ENCODE assay signal across 18 cellular contexts in the genomic region with DNA sequence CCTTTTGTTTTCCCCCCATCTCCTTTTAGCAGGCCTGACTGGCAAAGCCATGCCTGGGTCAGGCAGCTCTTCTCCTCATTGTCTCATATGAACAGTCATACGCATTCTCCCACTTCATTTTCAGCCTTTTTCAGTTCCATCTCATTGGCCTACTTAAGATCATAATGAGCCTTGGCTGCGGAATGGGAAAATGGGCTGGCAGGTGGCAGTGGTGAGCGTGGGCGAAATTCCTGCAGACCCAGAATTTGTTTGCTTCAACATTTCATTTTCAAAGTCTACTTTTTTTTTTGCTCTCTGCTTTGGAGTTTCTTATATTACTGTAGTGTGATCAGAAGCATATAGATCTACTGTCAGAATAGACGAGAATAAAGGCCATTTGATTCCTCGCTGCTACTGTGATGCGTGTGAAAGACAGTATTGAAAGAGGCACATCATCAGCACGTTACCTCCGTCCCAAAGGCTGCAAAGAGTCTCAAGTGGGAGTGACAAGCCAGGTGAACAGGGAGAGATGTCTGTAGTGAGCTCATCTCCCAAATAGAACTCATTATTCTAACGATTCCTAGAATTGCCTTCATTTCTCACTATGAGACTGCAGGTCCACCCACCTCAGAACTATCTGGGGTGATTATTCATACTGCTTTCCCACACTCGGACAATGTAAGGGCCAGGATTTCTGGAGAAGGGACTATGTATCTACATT.
DNase-seq lines count a peak whose midpoint lies in the region; ATAC-seq and TF ChIP-seq lines count a peak whose summit lies in the region.
"Had no signal": no experiment of that assay in that cellular context is flagged by ENCODE, and none has a peak within 500 bp of the region (broad histone marks: within the 10 kb centered on the region; RNA-seq: fewer than 3 reads in every experiment).

No MANE protein-coding gene starts in this region.

- peaks cover 4% of the 10 kb centered on the region for H3K27me3 Mint-ChIP-seq in GM23338 (ENCODE audit: insufficient read depth, low read depth, poor library complexity)

- H3K36me3 Mint-ChIP-seq in GM23338 (ENCODE audit: low read depth), result no peaks in the 10 kb centered on the region

- peaks cover 22% of the 10 kb centered on the region for H3K4me1 Mint-ChIP-seq in GM23338
- H3K4me1 Mint-ChIP-seq: B cell, T-helper 17 cell had no signal

- H3K27ac Mint-ChIP-seq in GM23338, result no peak overlapping the region
- H3K27ac Mint-ChIP-seq: B cell; CD4-positive, alpha-beta T cell; T-helper 17 cell had no signal

- H3K9me3 ChIP-seq in tibial nerve (no peaks in the 10 kb centered on the region), breast epithelium (no peaks in the 10 kb centered on the region)
- H3K9me3 ChIP-seq: Caco-2, Peyer's patch, SJSA1 had no signal

- TF ChIP-seq EP300 in tibial nerve (IDR thresholded peaks at IDR 0.05), result no peak

- 0 out of 2 replicates have a peak, but pooled peaks cover 3% of the 10 kb centered on the region for H3K9me2 ChIP-seq in GM23338 (ENCODE audit: insufficient read depth)

- no peaks in the 10 kb centered on the region for H3K27me3 ChIP-seq in GM23338 (ENCODE audit: insufficient read depth)
- H3K27me3 ChIP-seq in dorsolateral prefrontal cortex, result no peaks in the 10 kb centered on the region
- no peaks in the 10 kb centered on the region for H3K27me3 ChIP-seq in tibial nerve
- H3K27me3 ChIP-seq in breast epithelium, result no peaks in the 10 kb centered on the region
- H3K27me3 ChIP-seq: Peyer's patch, SJSA1 had no signal

- WGBS in tibial nerve, 2 donors, result 75 to 79% methylated on average over 11 of the region's 11 CpGs

- H3K36me3 ChIP-seq in GM23338 (ENCODE audit: insufficient read depth) (no peaks in the 10 kb centered on the region), tibial nerve (no peaks in the 10 kb centered on the region), breast epithelium (no peaks in the 10 kb centered on the region)
- H3K36me3 ChIP-seq: Peyer's patch, SJSA1 had no signal

- intact Hi-C loops in dorsolateral prefrontal cortex (cut with DNase I) (no loop called here), breast epithelium (cut with DNase I; ENCODE audit: low total_unique reads) (no loop called here)

- H3K4me1 ChIP-seq in GM23338 (ENCODE audit: insufficient read depth) (peaks cover 12% of the 10 kb centered on the region), tibial nerve (no peaks in the 10 kb centered on the region), breast epithelium (no peaks in the 10 kb centered on the region)
- H3K4me1 ChIP-seq: Caco-2, Peyer's patch had no signal

- no peak overlapping the region for H3K4me3 Mint-ChIP-seq in GM23338
- H3K4me3 Mint-ChIP-seq: B cell; CD4-positive, alpha-beta T cell; T-helper 17 cell had no signal

- peak; percentile 33 for DNase-seq in GM23338 (ENCODE audit: low spot score)
- DNase-seq in NCI-H2227 (lab: John Stamatoyannopoulos, UW; ENCODE audit: unreplicated experiment), result peak; percentile 14
- DNase-seq in dorsolateral prefrontal cortex, result peak in 6 of 10 donors; percentile 30 to 72 (median 62)
- DNase-seq in putamen (ENCODE audit: low spot score), result peak; percentile 43
- DNase-seq in tibial nerve (ENCODE audit: low spot score in 2 of 2), result no peak
- DNase-seq in breast epithelium (ENCODE audit: low spot score in 2 of 2), result no peak
- DNase-seq: Caco-2; CD4-positive, alpha-beta T cell; GDM1; NCI-H1417 treated with DMSO at 0.1 percent for 48 hours; NCI-H2029; NCI-H524 treated with DMSO at 0.1 percent for 48 hours; Peyer's patch; T-helper 17 cell had no signal

- no peaks in the 10 kb centered on the region for H3F3A ChIP-seq in GM23338 (replicated peaks; ENCODE audit: low read depth)

- no peaks in the 10 kb centered on the region for H3K9me3 Mint-ChIP-seq in GM23338
- H3K9me3 Mint-ChIP-seq: CD4-positive, alpha-beta T cell had no signal

- H4K20me1 ChIP-seq in GM23338 (replicated peaks; ENCODE audit: insufficient read depth), result no peaks in the 10 kb centered on the region

- TF ChIP-seq POLR2A in tibial nerve (IDR thresholded peaks at IDR 0.05), result no peak
- no peak for TF ChIP-seq POLR2A in breast epithelium (IDR thresholded peaks at IDR 0.05)

- H3K79me2 ChIP-seq in GM23338 (replicated peaks; ENCODE audit: insufficient read depth), result no peaks in the 10 kb centered on the region

- H3K4me2 ChIP-seq in GM23338, result no peak overlapping the region
- H3K4me2 ChIP-seq: KMS-11 had no signal

- no peak overlapping the region for H3K27ac ChIP-seq in GM23338 (ENCODE audit: low read depth)
- H3K27ac ChIP-seq in dorsolateral prefrontal cortex, result peak overlapping the region in 11 of 59 donors; percentile 2 to 78 (median 51)
- H3K27ac ChIP-seq in tibial nerve, result no peak overlapping the region
- no peak overlapping the region for H3K27ac ChIP-seq in breast epithelium
- H3K27ac ChIP-seq: KMS-11, Peyer's patch, SJSA1 had no signal

- no peak overlapping the region for H2AFZ ChIP-seq in GM23338

- TF ChIP-seq CTCF in GM23338 (conservative IDR thresholded peaks at IDR 0.05; ENCODE audit: low read depth in 2 of 2) (peak; percentile 38 to 44), dorsolateral prefrontal cortex (IDR thresholded peaks at IDR 0.05 in 54 of 56, conservative IDR thresholded peaks at IDR 0.05 in 2 of 56; ENCODE audit: low read depth in 1 of 56, partially characterized antibody in 56 of 56) (peak in 1 of 56 donors; percentile 6), tibial nerve (IDR thresholded peaks at IDR 0.05) (no peak), breast epithelium (IDR thresholded peaks at IDR 0.05) (no peak)

- ATAC-seq in GM23338 (peak; percentile 28; the same call in 1 of the 3 replicates), GM18867 (IDR thresholded peaks at IDR 0.05; ENCODE audit: unreplicated experiment) (no peak)
- ATAC-seq: T-helper 17 cell had no signal

- H3K4me3 ChIP-seq in GM23338 (no peak overlapping the region), dorsolateral prefrontal cortex (no peak overlapping the region), tibial nerve (no peak overlapping the region), breast epithelium (no peak overlapping the region)
- H3K4me3 ChIP-seq: Peyer's patch, SJSA1 had no signal

TF ChIP-seq in GM23338, 12 proteins besides CTCF, POLR2A, EP300 and RAD21:
- TF ChIP-seq STAT1 (IDR thresholded peaks at IDR 0.05; ENCODE audit: unreplicated experiment) (no peak), EZH2phosphoT487 (IDR thresholded peaks at IDR 0.05; ENCODE audit: unreplicated experiment) (no peak), ZNF114 (CRISPR knock-in tag; IDR thresholded peaks at IDR 0.05) (no peak), EZH2 (IDR thresholded peaks at IDR 0.05; ENCODE audit: low read depth, unreplicated experiment) (no peak), POLR2AphosphoS5 (IDR thresholded peaks at IDR 0.05; ENCODE audit: low read depth) (no peak), CREB1 (CRISPR knock-in tag; IDR thresholded peaks at IDR 0.05; ENCODE audit: low read depth) (no peak)
- TF ChIP-seq, protein P1, sequence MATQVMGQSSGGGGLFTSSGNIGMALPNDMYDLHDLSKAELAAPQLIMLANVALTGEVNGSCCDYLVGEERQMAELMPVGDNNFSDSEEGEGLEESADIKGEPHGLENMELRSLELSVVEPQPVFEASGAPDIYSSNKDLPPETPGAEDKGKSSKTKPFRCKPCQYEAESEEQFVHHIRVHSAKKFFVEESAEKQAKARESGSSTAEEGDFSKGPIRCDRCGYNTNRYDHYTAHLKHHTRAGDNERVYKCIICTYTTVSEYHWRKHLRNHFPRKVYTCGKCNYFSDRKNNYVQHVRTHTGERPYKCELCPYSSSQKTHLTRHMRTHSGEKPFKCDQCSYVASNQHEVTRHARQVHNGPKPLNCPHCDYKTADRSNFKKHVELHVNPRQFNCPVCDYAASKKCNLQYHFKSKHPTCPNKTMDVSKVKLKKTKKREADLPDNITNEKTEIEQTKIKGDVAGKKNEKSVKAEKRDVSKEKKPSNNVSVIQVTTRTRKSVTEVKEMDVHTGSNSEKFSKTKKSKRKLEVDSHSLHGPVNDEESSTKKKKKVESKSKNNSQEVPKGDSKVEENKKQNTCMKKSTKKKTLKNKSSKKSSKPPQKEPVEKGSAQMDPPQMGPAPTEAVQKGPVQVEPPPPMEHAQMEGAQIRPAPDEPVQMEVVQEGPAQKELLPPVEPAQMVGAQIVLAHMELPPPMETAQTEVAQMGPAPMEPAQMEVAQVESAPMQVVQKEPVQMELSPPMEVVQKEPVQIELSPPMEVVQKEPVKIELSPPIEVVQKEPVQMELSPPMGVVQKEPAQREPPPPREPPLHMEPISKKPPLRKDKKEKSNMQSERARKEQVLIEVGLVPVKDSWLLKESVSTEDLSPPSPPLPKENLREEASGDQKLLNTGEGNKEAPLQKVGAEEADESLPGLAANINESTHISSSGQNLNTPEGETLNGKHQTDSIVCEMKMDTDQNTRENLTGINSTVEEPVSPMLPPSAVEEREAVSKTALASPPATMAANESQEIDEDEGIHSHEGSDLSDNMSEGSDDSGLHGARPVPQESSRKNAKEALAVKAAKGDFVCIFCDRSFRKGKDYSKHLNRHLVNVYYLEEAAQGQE (IDR thresholded peaks at IDR 0.05; ENCODE audit: unreplicated experiment), result no peak
- TF ChIP-seq, protein P2, sequence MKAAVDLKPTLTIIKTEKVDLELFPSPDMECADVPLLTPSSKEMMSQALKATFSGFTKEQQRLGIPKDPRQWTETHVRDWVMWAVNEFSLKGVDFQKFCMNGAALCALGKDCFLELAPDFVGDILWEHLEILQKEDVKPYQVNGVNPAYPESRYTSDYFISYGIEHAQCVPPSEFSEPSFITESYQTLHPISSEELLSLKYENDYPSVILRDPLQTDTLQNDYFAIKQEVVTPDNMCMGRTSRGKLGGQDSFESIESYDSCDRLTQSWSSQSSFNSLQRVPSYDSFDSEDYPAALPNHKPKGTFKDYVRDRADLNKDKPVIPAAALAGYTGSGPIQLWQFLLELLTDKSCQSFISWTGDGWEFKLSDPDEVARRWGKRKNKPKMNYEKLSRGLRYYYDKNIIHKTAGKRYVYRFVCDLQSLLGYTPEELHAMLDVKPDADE (IDR thresholded peaks at IDR 0.05), result no peak

Comparison
In these comparisons a context has a peak if more than half of its experiments do, and no peak if none do; other contexts are left out.
1. DNase-seq: peak in GM23338 (single experiment), NCI-H2227 (single experiment), dorsolateral prefrontal cortex (6 of 10) and putamen (single experiment); none in tibial nerve (0 of 2) and breast epithelium (0 of 2).
2. CTCF ChIP-seq: peak in GM23338 (2 of 2); none in tibial nerve (0 of 5) and breast epithelium (0 of 3).